10 cellular contexts compared by ENCODE assay signal in genomic region chr18:55320399-55321255, GRCh38.
A peak's percentile ranks its signal among the peaks of the same experiment; 100 is the strongest.
DNase-seq lines count a peak whose midpoint lies in the region; ATAC-seq and TF ChIP-seq lines count a peak whose summit lies in the region.
"Had no signal": no experiment of that assay in that cellular context is flagged by ENCODE, and none has a peak within 500 bp of the region (broad histone marks: within the 10 kb centered on the region; RNA-seq: fewer than 3 reads in every experiment).

No MANE protein-coding gene starts in this region.

- H3K27me3 Mint-ChIP-seq in activated CD4-positive, alpha-beta T cell treated with anti-CD3 and anti-CD28 coated beads, Interleukin-2, amount 10 ng/mL, durations not matched to agents 24 days and 14 days, result peaks cover 48% of the 10 kb centered on the region
- no peaks in the 10 kb centered on the region for H3K27me3 Mint-ChIP-seq in activated B cell treated with CpG ODN at 0.5 μM for 24 hours

- H3K36me3 Mint-ChIP-seq in activated CD4-positive, alpha-beta T cell treated with anti-CD3 and anti-CD28 coated beads, Interleukin-2, amount 10 ng/mL, durations not matched to agents 24 days and 14 days (ENCODE audit: low read depth), result no peaks in the 10 kb centered on the region
- H3K36me3 Mint-ChIP-seq in activated B cell treated with CpG ODN at 0.5 μM for 24 hours (ENCODE audit: low read depth), result peaks cover 24% of the 10 kb centered on the region
- H3K36me3 Mint-ChIP-seq: CD4-positive, CD25-positive, alpha-beta regulatory T cell had no signal

- 39% methylated on average over 9 of the region's 9 CpGs for WGBS in upper lobe of left lung, 2 donors

- intact Hi-C loops in activated CD4-positive, alpha-beta T cell treated with anti-CD3 and anti-CD28 coated beads, Interleukin-2, amount 10 ng/mL, durations not matched to agents 24 days and 14 days (cut with micrococcal nuclease), result no loop called here
- intact Hi-C loops in activated B cell treated with CpG ODN at 0.5 μM for 24 hours (cut with micrococcal nuclease), result loop anchor here (1.0 to 5.0 kb wide), 14 partner anchors 8 to 1331 kb away; partner anchors contain the start of genes TCF4, TXNL1 and WDR7
- intact Hi-C loops in lower lobe of right lung (cut with DNase I), result no loop called here

- no peak for TF ChIP-seq POLR2A in upper lobe of left lung (IDR thresholded peaks at IDR 0.05)

- H3K27ac Mint-ChIP-seq in activated CD4-positive, alpha-beta T cell treated with anti-CD3 and anti-CD28 coated beads, Interleukin-2, amount 10 ng/mL, durations not matched to agents 24 days and 14 days, result no peak overlapping the region
- peak overlapping the region; percentile 92 for H3K27ac Mint-ChIP-seq in activated B cell treated with CpG ODN at 0.5 μM for 24 hours
- H3K27ac Mint-ChIP-seq: activated T-helper 17 cell treated with anti-CD3 and anti-CD28 coated beads, Interleukin-2, amount 50 U/mL, for 72 hours; CD4-positive, CD25-positive, alpha-beta regulatory T cell had no signal

- H3K36me3 ChIP-seq in lower lobe of right lung (no peaks in the 10 kb centered on the region), upper lobe of left lung (no peaks in the 10 kb centered on the region)

- no peak for DNase-seq in activated CD4-positive, alpha-beta T cell treated with anti-CD3 and anti-CD28 coated beads, Interleukin-2, amount 10 ng/mL, durations not matched to agents 24 days and 14 days
- DNase-seq in activated CD4-positive, alpha-beta T cell treated with anti-CD3 and anti-CD28 coated beads for 1 hour, result no peak
- DNase-seq in activated B cell treated with CpG ODN at 0.5 μM for 24 hours, result no peak
- no peak for DNase-seq in lower lobe of right lung
- no peak for DNase-seq in upper lobe of left lung
- no peak for DNase-seq in stimulated activated naive CD4-positive, alpha-beta T cell treated with Interleukin-2 at 50 U/mL for 16 hours (lab: John Stamatoyannopoulos, UW)
- no peak for DNase-seq in LoVo (ENCODE audit: low spot score)
- no peak for DNase-seq in iPS-NIHi11 (ENCODE audit: low spot score)
- DNase-seq: CD4-positive, CD25-positive, alpha-beta regulatory T cell had no signal

- H3K4me3 Mint-ChIP-seq in activated CD4-positive, alpha-beta T cell treated with anti-CD3 and anti-CD28 coated beads, Interleukin-2, amount 10 ng/mL, durations not matched to agents 24 days and 14 days, result peak overlapping the region; percentile 82
- H3K4me3 Mint-ChIP-seq in activated B cell treated with CpG ODN at 0.5 μM for 24 hours, result peak overlapping the region; percentile 90

- ATAC-seq in activated B cell treated with CpG ODN at 0.5 μM for 24 hours (ENCODE audit: low read depth) (no peak), lower lobe of right lung (no peak), upper lobe of left lung (ENCODE audit: low FRiP score in 2 of 2) (no peak)
- ATAC-seq: activated T-helper 17 cell treated with anti-CD3 and anti-CD28 coated beads, Interleukin-2, amount 50 U/mL, for 72 hours had no signal

- H3K27ac ChIP-seq in lower lobe of right lung (peak overlapping the region; percentile 90), upper lobe of left lung (peak overlapping the region; percentile 83 to 87 (median 84))

- TF ChIP-seq EP300 in upper lobe of left lung (IDR thresholded peaks at IDR 0.05), result no peak

- peaks cover 8% of the 10 kb centered on the region for H3K4me1 Mint-ChIP-seq in activated CD4-positive, alpha-beta T cell treated with anti-CD3 and anti-CD28 coated beads, Interleukin-2, amount 10 ng/mL, durations not matched to agents 24 days and 14 days
- H3K4me1 Mint-ChIP-seq in activated B cell treated with CpG ODN at 0.5 μM for 24 hours, result peaks cover 61% of the 10 kb centered on the region
- H3K4me1 Mint-ChIP-seq: activated T-helper 17 cell treated with anti-CD3 and anti-CD28 coated beads, Interleukin-2, amount 50 U/mL, for 72 hours had no signal

- POLR2A ChIA-PET in activated B cell treated with CpG ODN at 0.5 μM for 24 hours (lab: Charles Lee), result interaction anchor here (0.7 to 3.1 kb wide), 21 partner anchors 9 to 1330 kb away, joined by 3 to 48 read pairs (median 6); partner anchors contain the start of gene WDR7

- CTCF ChIA-PET in activated B cell treated with CpG ODN at 0.5 μM for 24 hours (lab: Charles Lee), result interaction anchor here (0.7 to 1.9 kb wide), 3 partner anchors 23 to 346 kb away, joined by 3 to 8 read pairs (median 3); no protein-coding TSS in a partner anchor

- no peaks in the 10 kb centered on the region for H3K9me3 Mint-ChIP-seq in activated CD4-positive, alpha-beta T cell treated with anti-CD3 and anti-CD28 coated beads, Interleukin-2, amount 10 ng/mL, durations not matched to agents 24 days and 14 days
- no peaks in the 10 kb centered on the region for H3K9me3 Mint-ChIP-seq in activated B cell treated with CpG ODN at 0.5 μM for 24 hours
- H3K9me3 Mint-ChIP-seq: activated T-helper 17 cell treated with anti-CD3 and anti-CD28 coated beads, Interleukin-2, amount 50 U/mL, for 72 hours had no signal

- H3K27me3 ChIP-seq in lower lobe of right lung (ENCODE audit: low read depth), result no peaks in the 10 kb centered on the region
- no peaks in the 10 kb centered on the region for H3K27me3 ChIP-seq in upper lobe of left lung

- TF ChIP-seq CTCF in activated B cell treated with CpG ODN at 0.5 μM for 24 hours (IDR thresholded peaks at IDR 0.05), result no peak
- TF ChIP-seq CTCF in lower lobe of right lung (IDR thresholded peaks at IDR 0.05), result no peak
- no peak for TF ChIP-seq CTCF in upper lobe of left lung (IDR thresholded peaks at IDR 0.05)

- no peaks in the 10 kb centered on the region for H3K9me3 ChIP-seq in lower lobe of right lung
- H3K9me3 ChIP-seq in upper lobe of left lung, result no peaks in the 10 kb centered on the region

- peaks cover 23% of the 10 kb centered on the region for H3K4me1 ChIP-seq in lower lobe of right lung
- peaks cover 4 to 38% (median 16%) of the 10 kb centered on the region in 4 donors for H3K4me1 ChIP-seq in upper lobe of left lung

- H3K4me3 ChIP-seq in lower lobe of right lung, result peak overlapping the region; percentile 55
- peak overlapping the region; percentile 46 to 64 (median 56) for H3K4me3 ChIP-seq in upper lobe of left lung
